ENCODE assay signal across 1 cellular context in genomic region chr17:80219777-80220708, GRCh38.
A peak's percentile ranks its signal among the peaks of the same experiment; 100 is the strongest.
TF ChIP-seq lines count a peak whose summit lies in the region.

Gene SGSH, minus strand, starts transcription at chr17:80220333. Its CDS starts 20 bp downstream, at chr17:80220313.
Gene SLC26A11, plus strand, starts transcription at chr17:80220427. Its CDS starts 1,134 bp downstream, at chr17:80221561.

TF ChIP-seq in A549, 52 proteins besides CTCF, POLR2A, EP300 and RAD21 (continued from another document):
- TF ChIP-seq RNF2 (IDR thresholded peaks at IDR 0.05; ENCODE audit: borderline replicate concordance, low read depth) (no peak), CHD2 (IDR thresholded peaks at IDR 0.05; ENCODE audit: low read length, partially characterized antibody) (no peak), MAX (IDR thresholded peaks at IDR 0.05) (peak; percentile 39; the same call in 1 of the 2 replicates), CBX8 (IDR thresholded peaks at IDR 0.05) (no peak), GATA3 (IDR thresholded peaks at IDR 0.05; ENCODE audit: borderline replicate concordance) (no peak), KDM5A (IDR thresholded peaks at IDR 0.05) (no peak), JUN (IDR thresholded peaks at IDR 0.05) (peak in 1 of 2 experiments; percentile 61; a peak in 2 of 5 replicates), HES2 (IDR thresholded peaks at IDR 0.05) (no peak), E2F6 (IDR thresholded peaks at IDR 0.05; ENCODE audit: borderline replicate concordance, low read depth) (peak; percentile 35), ZC3H11A (IDR thresholded peaks at IDR 0.05) (no peak), ZNF302 (CRISPR knock-in tag; IDR thresholded peaks at IDR 0.05) (no peak), SMC3 (IDR thresholded peaks at IDR 0.05) (no peak), FOSL2 (IDR thresholded peaks at IDR 0.05) (no peak), FOSL2 (CRISPR knock-in tag; IDR thresholded peaks at IDR 0.05) (no peak), PBX3 (IDR thresholded peaks at IDR 0.05) (no peak), HDAC2 (IDR thresholded peaks at IDR 0.05) (no peak), MYC (IDR thresholded peaks at IDR 0.05; ENCODE audit: borderline replicate concordance, low read length) (no peak; the same call in 1 of the 2 replicates), NFE2L2 (conservative IDR thresholded peaks at IDR 0.05; ENCODE audit: low read length) (no peak), PHF8 (IDR thresholded peaks at IDR 0.05; ENCODE audit: borderline replicate concordance, low read depth) (peak; percentile 45; the same call in 1 of the 2 replicates), MAFK (IDR thresholded peaks at IDR 0.05; ENCODE audit: partially characterized antibody) (no peak), ZFP36 (IDR thresholded peaks at IDR 0.05; ENCODE audit: borderline replicate concordance, partially characterized antibody) (no peak), ZSCAN20 (CRISPR knock-in tag; IDR thresholded peaks at IDR 0.05) (no peak), EHMT2 (IDR thresholded peaks at IDR 0.05; ENCODE audit: low read depth) (no peak)
